Comparison of ENCODE assay signal across 13 cellular contexts in the genomic region with DNA sequence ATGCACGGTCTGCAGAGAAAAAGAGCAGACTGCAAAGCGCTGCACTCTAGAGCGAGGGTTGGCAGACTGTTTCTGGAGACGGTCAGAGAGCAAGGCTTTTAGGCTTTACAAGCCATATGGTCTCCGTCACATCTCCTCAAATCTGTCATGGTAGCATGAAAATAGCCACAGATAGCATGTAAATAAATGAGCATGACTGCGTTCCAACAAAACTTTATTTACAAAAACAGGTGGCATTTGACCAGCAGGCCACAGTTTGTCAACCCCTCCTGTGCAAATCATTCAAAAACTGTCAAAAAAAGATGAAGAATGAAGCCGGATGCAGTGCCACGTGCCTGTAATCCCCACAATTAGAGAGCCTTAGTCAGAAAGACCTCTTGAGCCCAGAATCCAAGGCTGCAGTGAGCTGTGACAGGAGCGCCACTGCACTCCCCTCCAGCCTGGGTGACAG. TPM values are rescaled to one million over a fixed set of nuclear protein-coding genes. Genes with fewer than 3 reads are reported as not detected.
DNase-seq lines count a peak whose midpoint lies in the region; ATAC-seq, FAIRE-seq and TF ChIP-seq lines count a peak whose summit lies in the region.
"Had no signal": no experiment of that assay in that cellular context is flagged by ENCODE, and none has a peak within 500 bp of the region (broad histone marks: within the 10 kb centered on the region; RNA-seq: fewer than 3 reads in every experiment).

No MANE protein-coding gene starts in this region.

- H3K9me3 ChIP-seq in K562 (replicated peaks; ENCODE audit: control insufficient read depth, insufficient read depth, low read depth, low read length) (no peaks in the 10 kb centered on the region), left lung (no peaks in the 10 kb centered on the region), upper lobe of right lung (no peaks in the 10 kb centered on the region)

- H3K27me3 ChIP-seq in K562 (ENCODE audit: control insufficient read depth in 2 of 2, insufficient read depth in 2 of 2, low read length in 2 of 2), result no peaks in the 10 kb centered on the region; a peak in 1 of 5 replicates
- H3K27me3 ChIP-seq in left lung, result no peaks in the 10 kb centered on the region
- H3K27me3 ChIP-seq in upper lobe of right lung, result no peaks in the 10 kb centered on the region

- TF ChIP-seq EP300 in K562 (IDR thresholded peaks at IDR 0.05; ENCODE audit: low read length), result no peak

- no peak overlapping the region for H3K4me2 ChIP-seq in K562 (ENCODE audit: insufficient read depth, low read length)

- peaks cover 0 to 2% of the 10 kb centered on the region in 2 experiments; a peak in 3 of 5 replicates for H3K4me1 ChIP-seq in K562 (replicated peaks in 1 of 2; ENCODE audit: control insufficient read depth in 2 of 2, insufficient read depth in 2 of 2, low read length in 2 of 2)
- peaks cover 20 to 78% of the 10 kb centered on the region in 2 donors for H3K4me1 ChIP-seq in left lung
- peaks cover 26% of the 10 kb centered on the region for H3K4me1 ChIP-seq in upper lobe of right lung

- CTCF ChIA-PET in K562 (lab: Yijun Ruan, JAX; ENCODE audit: low intra/inter-chr PET ratio), result no interaction called here

- TF ChIP-seq RAD21 in K562 (CRISPR knock-in tag; conservative IDR thresholded peaks at IDR 0.05 in 1 of 2, IDR thresholded peaks at IDR 0.05 in 1 of 2), result no peak

- no peaks in the 10 kb centered on the region for H3K9me1 ChIP-seq in K562 (ENCODE audit: control insufficient read depth, insufficient read depth, low read length)

- no peaks in the 10 kb centered on the region; the same call in 1 of the 2 replicates for H4K20me1 ChIP-seq in K562 (replicated peaks; ENCODE audit: control insufficient read depth, insufficient read depth, low read length)

- no peak overlapping the region for H3K4me3 ChIP-seq in K562
- no peak overlapping the region for H3K4me3 ChIP-seq in left lung
- H3K4me3 ChIP-seq in upper lobe of right lung, result no peak overlapping the region

- no TSS peak for BruUV-seq in K562 (replicated peaks; lab: Mats Ljungman, UMichigan)

- 37% methylated on average over 8 of the region's 9 CpGs for WGBS in K562 (ENCODE audit: insufficient coverage, low coverage, missing lambda C conversion rate)

- ATAC-seq in K562 (no peak), GM19328 (IDR thresholded peaks at IDR 0.05; ENCODE audit: unreplicated experiment) (no peak), left lung (no peak), upper lobe of right lung (no peak)
- ATAC-seq: activated CD8-positive, alpha-beta memory T cell treated with anti-CD3 and anti-CD28 coated beads, Interleukin-2, amount 10 ng/mL, durations not matched to agents 7 days and 5 days; Panc1 had no signal

- H3K36me3 ChIP-seq in K562 (ENCODE audit: control insufficient read depth, insufficient read depth, low read length) (no peaks in the 10 kb centered on the region), left lung (peaks cover 0 to 17% of the 10 kb centered on the region in 2 donors), upper lobe of right lung (no peaks in the 10 kb centered on the region)

- FAIRE-seq in D721Med (lab: Jason Lieb, UNC) (peak; percentile 16), K562 (lab: Jason Lieb, UNC) (no peak)

- in situ Hi-C loops in K562 (cut with MboI), result no loop called here

- no peaks in the 10 kb centered on the region for H3K79me2 ChIP-seq in K562 (ENCODE audit: control insufficient read depth, insufficient read depth, low read length)

- TF ChIP-seq POLR2A in K562 (conservative IDR thresholded peaks at IDR 0.05), result no peak

- no peak overlapping the region for H3K9ac ChIP-seq in K562 (ENCODE audit: insufficient read depth in 1 of 2, low read depth in 2 of 2, low read length in 2 of 2)

- intact Hi-C loops in K562 (cut with micrococcal nuclease), result no loop called here
- intact Hi-C loops in posterior vena cava (cut with DNase I), result no loop called here
- intact Hi-C loops in left lung (cut with DNase I), result no loop called here
- intact Hi-C loops in upper lobe of right lung (cut with DNase I), result no loop called here

- H3K27ac ChIP-seq in K562 (ENCODE audit: extremely low read depth, low read depth, low read length) (no peak overlapping the region), left lung (peak overlapping the region in 1 of 2 donors; percentile 76), upper lobe of right lung (no peak overlapping the region)

- TF ChIP-seq CTCF in D721Med (IDR thresholded peaks at IDR 0.05; ENCODE audit: insufficient read depth, missing control alignments) (no peak), K562 (IDR thresholded peaks at IDR 0.05 in 2 of 3, conservative IDR thresholded peaks at IDR 0.05 in 1 of 3; ENCODE audit: insufficient read depth in 2 of 3, low read depth in 1 of 3, low read length in 3 of 3) (no peak), left lung (IDR thresholded peaks at IDR 0.05) (no peak), upper lobe of right lung (IDR thresholded peaks at IDR 0.05) (no peak)

- DNase-seq in D721Med (ENCODE audit: insufficient read length, low spot score) (peak; percentile 52), NAMALWA (ENCODE audit: low spot score) (peak; percentile 89), K562 (ENCODE audit: extremely low read depth in 1 of 4, low spot score in 3 of 4) (no peak), posterior vena cava (ENCODE audit: low spot score) (peak; percentile 7), left lung (no peak), upper lobe of right lung (no peak), UCSD-AML1 (lab: John Stamatoyannopoulos, UW; ENCODE audit: unreplicated experiment) (no peak)
- DNase-seq: activated CD8-positive, alpha-beta memory T cell treated with anti-CD3 and anti-CD28 coated beads, Interleukin-2, amount 10 ng/mL, durations not matched to agents 7 days and 5 days; H9; left cardiac atrium had no signal

- POLR2A ChIA-PET in K562 (lab: Yijun Ruan, JAX), result no interaction called here

- H2AFZ ChIP-seq in K562 (ENCODE audit: low read depth, low read length), result no peak overlapping the region

TF ChIP-seq in K562, 482 proteins besides CTCF, POLR2A, EP300 and RAD21 (continues in another document):
- no peak for TF ChIP-seq ZNF24 (IDR thresholded peaks at IDR 0.05)

RNA-seq across cellular contexts. Expression of gene SYNE3, which starts 18.9 kb away (rescaled TPM):
- 2.1 and 2.6 TPM in 2 replicates for total RNA-seq in K562 (2011; cell fraction: chromatin; rRNA removed; ENCODE audit: low replicate concordance)
- 1.2 and 1.3 TPM in 2 replicates for total RNA-seq in K562 (2011; cell fraction: nucleolus; rRNA removed)
- 1.8 and 2.3 TPM in 2 replicates for total RNA-seq in K562 (2011; cell fraction: nucleoplasm; rRNA removed)
- total RNA-seq in K562 (2014; rRNA removed) (0.94 and 2.7 TPM in 2 replicates), K562 (2014; rRNA removed; fragmentation: Illumina TruSeq; extraction: Trizol) (0.55 and 0.67 TPM in 2 replicates), K562 (2015; rRNA removed; fragmentation: Illumina TruSeq; extraction: Trizol) (0.47 and 0.79 TPM in 2 replicates), K562 (2021) (2.2 and 3.1 TPM in 2 replicates), posterior vena cava (10 to 100 TPM; 35.7 to 40.0 TPM), left lung (10 to 100 TPM; 11.1 to 25.4 TPM), upper lobe of right lung (19.3 TPM)
- polyA plus RNA-seq in K562 (2011; rRNA removed) (0.15 and 0.95 TPM in 2 replicates), K562 (2014; fragmentation: Illumina TruSeq; extraction: Trizol) (0.61 and 0.71 TPM in 2 replicates), K562 (2014; fragmentation: Nextera tagmentation; extraction: Ambion mirVana) (under 1 TPM; 0.04 to 0.08 TPM), K562 (2014; rRNA removed) (1.7 and 1.8 TPM in 2 replicates)
- 0.10 and 0.47 TPM in 2 replicates for polyA plus RNA-seq in K562 (2011; cell fraction: cytosol; rRNA removed)
- 0.40 and 1.4 TPM in 2 replicates for polyA plus RNA-seq in K562 (2011; cell fraction: nucleus; rRNA removed)
- 1.1 and 2.8 TPM in 2 replicates for polyA plus RNA-seq in K562 (2012)
- 0.14 and 1.0 TPM in 2 replicates for polyA minus RNA-seq in K562 (2011; rRNA and poly(A)+ RNA removed)
- 0.82 TPM in 1 of 2 replicates, not detected in the other for polyA minus RNA-seq in K562 (2011; cell fraction: cytosol; rRNA and poly(A)+ RNA removed)
- 0.13 and 2.0 TPM in 2 replicates for polyA minus RNA-seq in K562 (2011; cell fraction: nucleus; rRNA and poly(A)+ RNA removed)
- total RNA-seq: HT-29 had no signal

RNA-seq across cellular contexts. Expression of gene GLRX5, which starts 37.3 kb away (rescaled TPM):
- total RNA-seq in K562 (2011; cell fraction: chromatin; rRNA removed; ENCODE audit: low replicate concordance), result 11.5 and 14.3 TPM in 2 replicates
- 8.3 and 11.6 TPM in 2 replicates for total RNA-seq in K562 (2011; cell fraction: nucleolus; rRNA removed)
- 19.2 and 24.9 TPM in 2 replicates for total RNA-seq in K562 (2011; cell fraction: nucleoplasm; rRNA removed)
- total RNA-seq in K562 (2014; rRNA removed) (78.4 and 97.8 TPM in 2 replicates), K562 (2014; rRNA removed; fragmentation: Illumina TruSeq; extraction: Trizol) (85.5 and 97.4 TPM in 2 replicates), K562 (2015; rRNA removed; fragmentation: Illumina TruSeq; extraction: Trizol) (56.4 and 57.9 TPM in 2 replicates), K562 (2021) (66.8 and 68.0 TPM in 2 replicates), posterior vena cava (10 to 100 TPM; 21.7 to 25.6 TPM), left lung (10 to 100 TPM; 29.4 to 29.5 TPM), upper lobe of right lung (27.2 TPM)
- polyA plus RNA-seq in K562 (2011; rRNA removed) (63.8 and 85.2 TPM in 2 replicates), K562 (2014; fragmentation: Illumina TruSeq; extraction: Trizol) (92.8 and 96.8 TPM in 2 replicates), K562 (2014; fragmentation: Nextera tagmentation; extraction: Ambion mirVana) (10 to 100 TPM; 16.7 to 20.0 TPM), K562 (2014; rRNA removed) (66.4 and 73.9 TPM in 2 replicates)
- 31.1 and 72.2 TPM in 2 replicates for polyA plus RNA-seq in K562 (2011; cell fraction: cytosol; rRNA removed)
- 9.8 and 21.8 TPM in 2 replicates for polyA plus RNA-seq in K562 (2011; cell fraction: nucleus; rRNA removed)
- polyA plus RNA-seq in K562 (2012), result 53.4 and 78.6 TPM in 2 replicates
- 32.8 and 34.4 TPM in 2 replicates for polyA minus RNA-seq in K562 (2011; rRNA and poly(A)+ RNA removed)
- 17.5 and 24.9 TPM in 2 replicates for polyA minus RNA-seq in K562 (2011; cell fraction: cytosol; rRNA and poly(A)+ RNA removed)
- polyA minus RNA-seq in K562 (2011; cell fraction: nucleus; rRNA and poly(A)+ RNA removed), result 5.8 and 14.6 TPM in 2 replicates

Comparison
In these comparisons a context has a peak if more than half of its experiments do, and no peak if none do; other contexts are left out.
1. DNase-seq: peak in D721Med (single experiment), NAMALWA (single experiment) and posterior vena cava (single experiment); none in K562 (0 of 4), left lung (0 of 2), upper lobe of right lung (single experiment) and UCSD-AML1 (single experiment).